8 cellular contexts compared by ENCODE assay signal in genomic region chr6:68638225-68638900, GRCh38. TPM values are rescaled to one million over a fixed set of nuclear protein-coding genes. Genes with fewer than 3 reads are reported as not detected.
DNase-seq lines count a peak whose midpoint lies in the region; ATAC-seq and TF ChIP-seq lines count a peak whose summit lies in the region.

No MANE protein-coding gene starts in this region.

- H3K9me3 Mint-ChIP-seq in endodermal cell (no peaks in the 10 kb centered on the region), neural progenitor cell (no peaks in the 10 kb centered on the region)

- POLR2A ChIA-PET in PC-9 (lab: Charles Lee; ENCODE audit: unreplicated experiment), result no interaction called here

- H3K9ac ChIP-seq in endodermal cell (ENCODE audit: extremely low read depth, low read length, poor library complexity, severe bottlenecking), result no peak overlapping the region
- H3K9ac ChIP-seq in neural progenitor cell, result no peak overlapping the region

- no TSS peak for BruUV-seq in PC-9 (replicated peaks; lab: Mats Ljungman, UMichigan)

- H3K4me1 Mint-ChIP-seq in endodermal cell, result peaks cover 36% of the 10 kb centered on the region
- H3K4me1 Mint-ChIP-seq in neural progenitor cell, result peaks cover 36% of the 10 kb centered on the region

- H2AFZ ChIP-seq in PC-9 (no peak overlapping the region), neural progenitor cell (replicated peaks) (no peak overlapping the region)

- no peaks in the 10 kb centered on the region for H3K79me2 ChIP-seq in PC-9 (ENCODE audit: low read depth)
- no peaks in the 10 kb centered on the region for H3K79me2 ChIP-seq in neural progenitor cell (ENCODE audit: low read depth)

- TF ChIP-seq CTCF in AG09309 (IDR thresholded peaks at IDR 0.05; ENCODE audit: control insufficient read depth, insufficient read depth, low read depth, low read length, missing control alignments), result peak; percentile 71
- peak; percentile 54 for TF ChIP-seq CTCF in GM12865 (IDR thresholded peaks at IDR 0.05; ENCODE audit: insufficient read depth, low read depth, low read length, missing control alignments)
- TF ChIP-seq CTCF in PC-9 (conservative IDR thresholded peaks at IDR 0.05), result peak; percentile 87
- TF ChIP-seq CTCF in endodermal cell (conservative IDR thresholded peaks at IDR 0.05), result peak; percentile 92
- peak; percentile 92 for TF ChIP-seq CTCF in neural progenitor cell (IDR thresholded peaks at IDR 0.05)

- H3K27me3 Mint-ChIP-seq in endodermal cell (ENCODE audit: insufficient read depth) (peaks cover 68% of the 10 kb centered on the region), neural progenitor cell (ENCODE audit: insufficient read depth, low read depth) (peaks cover 11% of the 10 kb centered on the region)

- H3K27me3 ChIP-seq in PC-9 (ENCODE audit: insufficient read depth, low read depth) (peaks cover 15% of the 10 kb centered on the region; the same call in 1 of the 2 replicates), endodermal cell (ENCODE audit: control insufficient read depth, insufficient read depth, low read length, poor library complexity, severe bottlenecking) (peaks cover 61% of the 10 kb centered on the region), neural progenitor cell (peaks cover 78% of the 10 kb centered on the region)

- no peak overlapping the region for H3K4me2 ChIP-seq in PC-9
- H3K4me2 ChIP-seq in neural progenitor cell, result no peak overlapping the region

- DNase-seq in AG09309 (ENCODE audit: low read depth) (peak; percentile 4), GM12865 (ENCODE audit: low read depth) (peak; percentile 62), PC-9 (no peak), endodermal cell (peak; percentile 51), neural progenitor cell (ENCODE audit: low spot score) (peak; percentile 43)
- no peak for DNase-seq in central memory CD4-positive, alpha-beta T cell

- 37 to 57% methylated on average over 2 to 7 of the region's 11 CpGs for WGBS in endodermal cell (ENCODE audit: insufficient coverage in 1 of 2, insufficient read length in 1 of 2), 2 experiments

- H3K9me3 ChIP-seq in PC-9 (ENCODE audit: insufficient read depth, low read depth) (no peaks in the 10 kb centered on the region), endodermal cell (ENCODE audit: control insufficient read depth, low read length) (no peaks in the 10 kb centered on the region), neural progenitor cell (ENCODE audit: low read depth) (no peaks in the 10 kb centered on the region)

- CTCF ChIA-PET in PC-9 (lab: Charles Lee), result no interaction called here

- H3K4me1 ChIP-seq in PC-9 (replicated peaks; ENCODE audit: insufficient read depth) (no peaks in the 10 kb centered on the region), endodermal cell (ENCODE audit: control insufficient read depth, insufficient read depth, low read length) (peaks cover 6% of the 10 kb centered on the region), neural progenitor cell (peaks cover 20% of the 10 kb centered on the region)

- intact Hi-C loops in PC-9 (cut with micrococcal nuclease; ENCODE audit: unreplicated experiment), result loop anchor here (2.0 to 5.0 kb wide), 3 partner anchors 330 to 1571 kb away; no protein-coding TSS in a partner anchor

- H3K27ac ChIP-seq in PC-9, result no peak overlapping the region
- no peak overlapping the region for H3K27ac ChIP-seq in endodermal cell (ENCODE audit: low read depth, low read length)
- no peak overlapping the region for H3K27ac ChIP-seq in neural progenitor cell

- H3K36me3 Mint-ChIP-seq in endodermal cell (ENCODE audit: low read depth), result no peaks in the 10 kb centered on the region
- peaks cover 2% of the 10 kb centered on the region for H3K36me3 Mint-ChIP-seq in neural progenitor cell

- H3K4me3 Mint-ChIP-seq in endodermal cell (no peak overlapping the region), neural progenitor cell (no peak overlapping the region)

- ATAC-seq in GM19455 (IDR thresholded peaks at IDR 0.05; ENCODE audit: unreplicated experiment) (no peak), GM19328 (IDR thresholded peaks at IDR 0.05; ENCODE audit: unreplicated experiment) (no peak)

- H3F3A ChIP-seq in PC-9 (ENCODE audit: insufficient read depth, low read depth) (no peaks in the 10 kb centered on the region), neural progenitor cell (ENCODE audit: low read depth) (peaks cover 16% of the 10 kb centered on the region)

- H3K27ac Mint-ChIP-seq in endodermal cell, result no peak overlapping the region
- no peak overlapping the region for H3K27ac Mint-ChIP-seq in neural progenitor cell

- H3K4me3 ChIP-seq in AG09309 (ENCODE audit: control insufficient read depth, low read depth, low read length) (no peak overlapping the region), GM12865 (ENCODE audit: low read depth, low read length) (no peak overlapping the region), PC-9 (no peak overlapping the region), endodermal cell (ENCODE audit: low read length) (no peak overlapping the region), neural progenitor cell (no peak overlapping the region)

- H4K20me1 ChIP-seq in PC-9 (ENCODE audit: insufficient read depth) (no peaks in the 10 kb centered on the region), neural progenitor cell (ENCODE audit: low read depth) (no peaks in the 10 kb centered on the region)

- no peaks in the 10 kb centered on the region for H3K9me2 ChIP-seq in PC-9 (ENCODE audit: insufficient read depth)

- H3K36me3 ChIP-seq in PC-9 (ENCODE audit: low read depth), result no peaks in the 10 kb centered on the region
- no peaks in the 10 kb centered on the region for H3K36me3 ChIP-seq in endodermal cell (ENCODE audit: control insufficient read depth, insufficient read depth, low read length)
- no peaks in the 10 kb centered on the region for H3K36me3 ChIP-seq in neural progenitor cell

RNA-seq across cellular contexts. Expression of gene ADGRB3, which starts 3.3 kb away (rescaled TPM):
- total RNA-seq in PC-9 (2021) (not detected in 2 replicates), endodermal cell (1 to 10 TPM in 1 of 2 donors, under 1 TPM in 1; 0.33 to 1.3 TPM), neural progenitor cell (ENCODE audit: low replicate concordance) (1.2 and 1.5 TPM in 2 replicates)
- 5.0 TPM for polyA plus RNA-seq in endodermal cell (2013, experiment 1 of 2)
- polyA plus RNA-seq in endodermal cell (2013, experiment 2 of 2), result 3.6 TPM

Comparison
In these comparisons a context has a peak if more than half of its experiments do, and no peak if none do; other contexts are left out.
1. DNase-seq: peak in AG09309 (single experiment), GM12865 (single experiment), endodermal cell (single experiment) and neural progenitor cell (single experiment); none in PC-9 (0 of 2) and central memory CD4-positive, alpha-beta T cell (single experiment).
2. Peak in every context shown above with its lines, with median percentiles within 50 percentile points of each other: CTCF ChIP-seq.